8 cellular contexts compared by ENCODE assay signal in genomic region chr6:26017567-26017966, GRCh38.
A peak's percentile ranks its signal among the peaks of the same experiment; 100 is the strongest.
DNase-seq lines count a peak whose midpoint lies in the region; ATAC-seq and TF ChIP-seq lines count a peak whose summit lies in the region.

No MANE protein-coding gene starts in this region.

- peak overlapping the region; percentile 74; the same call in 1 of the 2 replicates for H3K9ac ChIP-seq in iPS-20b (ENCODE audit: low read depth, low read length)

- in situ Hi-C loops in astrocyte of the spinal cord (cut with HindIII; ENCODE audit: low sequenced_read_pairs), result no loop called here

- H3K36me3 ChIP-seq in iPS-20b (ENCODE audit: insufficient read depth, low read depth, low read length), result no peaks in the 10 kb centered on the region

- ATAC-seq in GM18861 (IDR thresholded peaks at IDR 0.05; ENCODE audit: unreplicated experiment), result no peak

- no peaks in the 10 kb centered on the region for H3K9me3 ChIP-seq in iPS-20b (ENCODE audit: insufficient read depth, low read depth, low read length)

- H3K4me3 ChIP-seq in astrocyte of the spinal cord (ENCODE audit: low read depth, low read length), result peak overlapping the region; percentile 41
- peak overlapping the region; percentile 57; the same call in 1 of the 2 replicates for H3K4me3 ChIP-seq in iPS-20b (ENCODE audit: low read length)

- H3K27me3 ChIP-seq in iPS-20b (ENCODE audit: insufficient read depth, low read length), result no peaks in the 10 kb centered on the region

- peaks cover 6% of the 10 kb centered on the region; the same call in 1 of the 2 replicates for H3K4me1 ChIP-seq in iPS-20b (ENCODE audit: insufficient read depth, low read length)

- DNase-seq in COLO829 (ENCODE audit: low spot score) (peak; percentile 82), T-helper 9 cell (peak; percentile 15), astrocyte of the spinal cord (ENCODE audit: low read depth, low spot score) (peak; percentile 93), SIG-M5 treated with dmso at 0.1 percent for 504 hours (lab: John Stamatoyannopoulos, UW; ENCODE audit: unreplicated experiment) (no peak), SHP77 treated with DMSO at 0.1 percent for 48 hours (lab: John Stamatoyannopoulos, UW) (no peak)
- DNase-seq in stimulated activated CD4-positive, alpha-beta T cell treated with anti-CD3 and anti-CD28 coated beads, Interleukin-15, amount 100 ng/mL, for 1 hour (ENCODE audit: low read depth in 1 of 2, low spot score in 1 of 2), result peak; percentile 30 to 73

- peak; percentile 65 for TF ChIP-seq CTCF in astrocyte of the spinal cord (IDR thresholded peaks at IDR 0.05; ENCODE audit: low read depth, low read length)

- no peak overlapping the region for H3K27ac ChIP-seq in iPS-20b (ENCODE audit: low read length)

Comparison
In these comparisons a context has a peak if more than half of its experiments do, and no peak if none do; other contexts are left out.
1. DNase-seq: peak in COLO829 (single experiment), T-helper 9 cell (single experiment), astrocyte of the spinal cord (single experiment) and stimulated activated CD4-positive, alpha-beta T cell treated with anti-CD3 and anti-CD28 coated beads, Interleukin-15, amount 100 ng/mL, for 1 hour (2 of 2); none in SIG-M5 treated with dmso at 0.1 percent for 504 hours (single experiment) and SHP77 treated with DMSO at 0.1 percent for 48 hours (single experiment).